Comparison of ENCODE assay signal across 1 cellular context in the genomic region with DNA sequence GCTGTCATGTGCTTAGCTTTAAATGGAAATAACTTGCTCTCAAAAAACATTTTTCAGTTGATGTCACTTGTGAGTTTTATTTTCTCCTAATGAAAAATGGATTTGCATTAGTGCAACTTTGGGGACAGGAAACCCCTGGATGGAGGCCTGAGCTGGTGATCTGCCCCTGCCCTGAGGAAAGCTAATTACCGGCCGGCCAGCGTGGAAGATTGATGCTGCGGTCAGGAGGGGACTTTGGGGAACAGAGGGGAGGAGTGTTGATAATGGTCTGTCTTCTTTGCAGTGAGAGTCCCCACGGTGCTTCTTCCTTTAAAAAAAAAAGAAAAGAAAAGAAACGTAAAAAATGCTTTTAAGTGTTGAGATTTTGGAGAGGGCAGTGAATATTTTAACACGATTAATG.
TF ChIP-seq lines count a peak whose summit lies in the region.

No MANE protein-coding gene starts in this region.

TF ChIP-seq in WTC11, 78 proteins besides CTCF, POLR2A, EP300 and RAD21 (continued from another document):
- TF ChIP-seq, protein P1, sequence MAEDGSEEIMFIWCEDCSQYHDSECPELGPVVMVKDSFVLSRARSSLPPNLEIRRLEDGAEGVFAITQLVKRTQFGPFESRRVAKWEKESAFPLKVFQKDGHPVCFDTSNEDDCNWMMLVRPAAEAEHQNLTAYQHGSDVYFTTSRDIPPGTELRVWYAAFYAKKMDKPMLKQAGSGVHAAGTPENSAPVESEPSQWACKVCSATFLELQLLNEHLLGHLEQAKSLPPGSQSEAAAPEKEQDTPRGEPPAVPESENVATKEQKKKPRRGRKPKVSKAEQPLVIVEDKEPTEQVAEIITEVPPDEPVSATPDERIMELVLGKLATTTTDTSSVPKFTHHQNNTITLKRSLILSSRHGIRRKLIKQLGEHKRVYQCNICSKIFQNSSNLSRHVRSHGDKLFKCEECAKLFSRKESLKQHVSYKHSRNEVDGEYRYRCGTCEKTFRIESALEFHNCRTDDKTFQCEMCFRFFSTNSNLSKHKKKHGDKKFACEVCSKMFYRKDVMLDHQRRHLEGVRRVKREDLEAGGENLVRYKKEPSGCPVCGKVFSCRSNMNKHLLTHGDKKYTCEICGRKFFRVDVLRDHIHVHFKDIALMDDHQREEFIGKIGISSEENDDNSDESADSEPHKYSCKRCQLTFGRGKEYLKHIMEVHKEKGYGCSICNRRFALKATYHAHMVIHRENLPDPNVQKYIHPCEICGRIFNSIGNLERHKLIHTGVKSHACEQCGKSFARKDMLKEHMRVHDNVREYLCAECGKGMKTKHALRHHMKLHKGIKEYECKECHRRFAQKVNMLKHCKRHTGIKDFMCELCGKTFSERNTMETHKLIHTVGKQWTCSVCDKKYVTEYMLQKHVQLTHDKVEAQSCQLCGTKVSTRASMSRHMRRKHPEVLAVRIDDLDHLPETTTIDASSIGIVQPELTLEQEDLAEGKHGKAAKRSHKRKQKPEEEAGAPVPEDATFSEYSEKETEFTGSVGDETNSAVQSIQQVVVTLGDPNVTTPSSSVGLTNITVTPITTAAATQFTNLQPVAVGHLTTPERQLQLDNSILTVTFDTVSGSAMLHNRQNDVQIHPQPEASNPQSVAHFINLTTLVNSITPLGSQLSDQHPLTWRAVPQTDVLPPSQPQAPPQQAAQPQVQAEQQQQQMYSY (CRISPR knock-in tag; IDR thresholded peaks at IDR 0.05) = no peak
- TF ChIP-seq NR3C1 (CRISPR knock-in tag; conservative IDR thresholded peaks at IDR 0.05; ENCODE audit: low read depth) (no peak), NR2C2 (CRISPR knock-in tag; IDR thresholded peaks at IDR 0.05) (no peak), ZBTB21 (CRISPR knock-in tag; IDR thresholded peaks at IDR 0.05; ENCODE audit: borderline replicate concordance) (no peak), NFYB (CRISPR knock-in tag; conservative IDR thresholded peaks at IDR 0.05; ENCODE audit: low read depth) (no peak), HMGA2 (CRISPR knock-in tag; IDR thresholded peaks at IDR 0.05) (no peak), MYBL2 (CRISPR knock-in tag; IDR thresholded peaks at IDR 0.05) (no peak), CREB1 (CRISPR knock-in tag; IDR thresholded peaks at IDR 0.05) (no peak), ZNF416 (CRISPR knock-in tag; IDR thresholded peaks at IDR 0.05) (no peak), FOXJ3 (CRISPR knock-in tag; IDR thresholded peaks at IDR 0.05; ENCODE audit: borderline replicate concordance) (no peak)
- TF ChIP-seq, protein P2, sequence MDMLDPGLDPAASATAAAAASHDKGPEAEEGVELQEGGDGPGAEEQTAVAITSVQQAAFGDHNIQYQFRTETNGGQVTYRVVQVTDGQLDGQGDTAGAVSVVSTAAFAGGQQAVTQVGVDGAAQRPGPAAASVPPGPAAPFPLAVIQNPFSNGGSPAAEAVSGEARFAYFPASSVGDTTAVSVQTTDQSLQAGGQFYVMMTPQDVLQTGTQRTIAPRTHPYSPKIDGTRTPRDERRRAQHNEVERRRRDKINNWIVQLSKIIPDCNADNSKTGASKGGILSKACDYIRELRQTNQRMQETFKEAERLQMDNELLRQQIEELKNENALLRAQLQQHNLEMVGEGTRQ (CRISPR knock-in tag; IDR thresholded peaks at IDR 0.05) = no peak
- TF ChIP-seq, protein P3, sequence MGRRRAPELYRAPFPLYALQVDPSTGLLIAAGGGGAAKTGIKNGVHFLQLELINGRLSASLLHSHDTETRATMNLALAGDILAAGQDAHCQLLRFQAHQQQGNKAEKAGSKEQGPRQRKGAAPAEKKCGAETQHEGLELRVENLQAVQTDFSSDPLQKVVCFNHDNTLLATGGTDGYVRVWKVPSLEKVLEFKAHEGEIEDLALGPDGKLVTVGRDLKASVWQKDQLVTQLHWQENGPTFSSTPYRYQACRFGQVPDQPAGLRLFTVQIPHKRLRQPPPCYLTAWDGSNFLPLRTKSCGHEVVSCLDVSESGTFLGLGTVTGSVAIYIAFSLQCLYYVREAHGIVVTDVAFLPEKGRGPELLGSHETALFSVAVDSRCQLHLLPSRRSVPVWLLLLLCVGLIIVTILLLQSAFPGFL (CRISPR knock-in tag; IDR thresholded peaks at IDR 0.05; ENCODE audit: borderline replicate concordance) = no peak
